In genomic region chr5:149733129-149733900, GRCh38 we compare ENCODE assay signal across 1 cellular context.
TF ChIP-seq lines count a peak whose summit lies in the region.

No MANE protein-coding gene starts in this region.

TF ChIP-seq in GM23338, 12 proteins besides CTCF, POLR2A, EP300 and RAD21 (continued from another document):
- TF ChIP-seq ZNF462 (CRISPR knock-in tag; IDR thresholded peaks at IDR 0.05) (no peak), NANOG (IDR thresholded peaks at IDR 0.05; ENCODE audit: borderline replicate concordance) (no peak), JUNB (IDR thresholded peaks at IDR 0.05; ENCODE audit: unreplicated experiment) (no peak), EZH2phosphoT487 (IDR thresholded peaks at IDR 0.05; ENCODE audit: unreplicated experiment) (no peak), ZNF331 (CRISPR knock-in tag; IDR thresholded peaks at IDR 0.05; ENCODE audit: low read depth) (no peak), CREB1 (CRISPR knock-in tag; IDR thresholded peaks at IDR 0.05; ENCODE audit: low read depth) (no peak)
- TF ChIP-seq, protein P1, sequence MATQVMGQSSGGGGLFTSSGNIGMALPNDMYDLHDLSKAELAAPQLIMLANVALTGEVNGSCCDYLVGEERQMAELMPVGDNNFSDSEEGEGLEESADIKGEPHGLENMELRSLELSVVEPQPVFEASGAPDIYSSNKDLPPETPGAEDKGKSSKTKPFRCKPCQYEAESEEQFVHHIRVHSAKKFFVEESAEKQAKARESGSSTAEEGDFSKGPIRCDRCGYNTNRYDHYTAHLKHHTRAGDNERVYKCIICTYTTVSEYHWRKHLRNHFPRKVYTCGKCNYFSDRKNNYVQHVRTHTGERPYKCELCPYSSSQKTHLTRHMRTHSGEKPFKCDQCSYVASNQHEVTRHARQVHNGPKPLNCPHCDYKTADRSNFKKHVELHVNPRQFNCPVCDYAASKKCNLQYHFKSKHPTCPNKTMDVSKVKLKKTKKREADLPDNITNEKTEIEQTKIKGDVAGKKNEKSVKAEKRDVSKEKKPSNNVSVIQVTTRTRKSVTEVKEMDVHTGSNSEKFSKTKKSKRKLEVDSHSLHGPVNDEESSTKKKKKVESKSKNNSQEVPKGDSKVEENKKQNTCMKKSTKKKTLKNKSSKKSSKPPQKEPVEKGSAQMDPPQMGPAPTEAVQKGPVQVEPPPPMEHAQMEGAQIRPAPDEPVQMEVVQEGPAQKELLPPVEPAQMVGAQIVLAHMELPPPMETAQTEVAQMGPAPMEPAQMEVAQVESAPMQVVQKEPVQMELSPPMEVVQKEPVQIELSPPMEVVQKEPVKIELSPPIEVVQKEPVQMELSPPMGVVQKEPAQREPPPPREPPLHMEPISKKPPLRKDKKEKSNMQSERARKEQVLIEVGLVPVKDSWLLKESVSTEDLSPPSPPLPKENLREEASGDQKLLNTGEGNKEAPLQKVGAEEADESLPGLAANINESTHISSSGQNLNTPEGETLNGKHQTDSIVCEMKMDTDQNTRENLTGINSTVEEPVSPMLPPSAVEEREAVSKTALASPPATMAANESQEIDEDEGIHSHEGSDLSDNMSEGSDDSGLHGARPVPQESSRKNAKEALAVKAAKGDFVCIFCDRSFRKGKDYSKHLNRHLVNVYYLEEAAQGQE (IDR thresholded peaks at IDR 0.05; ENCODE audit: unreplicated experiment): no peak
